Comparison of ENCODE assay signal across 11 cellular contexts in the genomic region with DNA sequence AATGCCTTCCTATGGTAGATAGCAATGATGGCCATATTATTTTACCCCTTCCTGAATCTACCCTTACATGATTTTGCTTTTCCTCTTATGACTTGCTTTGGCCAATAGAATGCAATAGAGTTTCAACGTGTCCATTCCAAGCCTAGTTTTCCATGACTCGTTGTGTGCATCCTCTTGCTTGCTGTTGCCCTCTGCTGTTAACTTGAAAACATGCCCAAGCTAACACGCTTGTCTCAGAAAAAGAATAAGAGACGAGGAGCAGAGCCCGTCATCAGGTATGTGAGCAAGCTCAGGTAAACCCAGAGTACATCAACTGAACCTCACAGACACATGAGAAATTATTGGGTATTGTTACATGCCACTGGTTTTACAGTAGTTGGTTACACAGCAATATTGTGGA. TPM values are rescaled to one million over a fixed set of nuclear protein-coding genes. Genes with fewer than 3 reads are reported as not detected.
"Had no signal": no experiment of that assay in that cellular context is flagged by ENCODE, and none has a peak within 500 bp of the region (broad histone marks: within the 10 kb centered on the region; RNA-seq: fewer than 3 reads in every experiment).

No MANE protein-coding gene starts in this region.

RNA-seq across cellular contexts. Expression of a gene that starts 49.7 kb away (rescaled TPM):
- total RNA-seq: activated CD4-positive, alpha-beta memory T cell treated with anti-CD3 and anti-CD28 coated beads for 36 hours; activated naive CD4-positive, alpha-beta T cell treated with anti-CD3 and anti-CD28 coated beads, Interleukin-2, amount 50 U/mL, for 72 hours; activated T-cell treated with anti-CD3 and anti-CD28 coated beads, Interleukin-2, amount 50 U/mL, for 4 hours; breast epithelium; left ventricle myocardium inferior; mesenteric fat pad; ovary; skeletal muscle tissue; T-cell; thoracic aorta had no signal
- polyA plus RNA-seq: neural cell, ovary had no signal
